34 cellular contexts compared by ENCODE assay signal in the genomic region with DNA sequence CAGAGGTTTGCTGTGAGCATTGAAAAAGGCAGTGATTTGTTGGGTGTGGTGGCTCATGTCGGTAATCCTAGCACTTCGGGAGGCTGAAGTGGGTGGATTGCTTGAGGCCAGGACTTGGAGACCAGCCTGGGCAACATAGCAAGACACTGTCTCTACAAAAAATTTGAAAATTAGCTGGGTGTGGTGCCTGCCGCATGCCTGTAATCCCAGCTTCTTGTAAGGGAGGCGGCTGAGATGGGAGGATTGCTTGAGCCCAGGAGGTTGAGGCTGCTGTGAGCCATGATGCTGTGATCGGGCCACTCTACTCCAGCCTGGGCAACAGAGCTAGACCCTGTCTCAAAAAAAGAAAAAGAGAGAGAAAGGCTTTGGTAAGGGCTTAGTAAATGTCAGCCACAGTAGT. TPM values are rescaled to one million over a fixed set of nuclear protein-coding genes. Genes with fewer than 3 reads are reported as not detected.
"Had no signal": no experiment of that assay in that cellular context is flagged by ENCODE, and none has a peak within 500 bp of the region (broad histone marks: within the 10 kb centered on the region; RNA-seq: fewer than 3 reads in every experiment).

No MANE protein-coding gene starts in this region.

- H3K27ac Mint-ChIP-seq: activated CD4-positive, alpha-beta memory T cell treated with anti-CD3 and anti-CD28 coated beads for 36 hours; activated CD4-positive, alpha-beta T cell treated with anti-CD3 and anti-CD28 coated beads for 36 hours; activated CD4-positive, alpha-beta T cell treated with anti-CD3 and anti-CD28 coated beads, Interleukin-2, amount 10 ng/mL, durations not matched to agents 24 days and 14 days; activated naive CD8-positive, alpha-beta T cell treated with anti-CD3 and anti-CD28 coated beads for 36 hours; activated naive CD8-positive, alpha-beta T cell treated with anti-CD3 and anti-CD28 coated beads, Interleukin-2, amount 50 U/mL, for 24 hours; activated T-cell treated with anti-CD3 and anti-CD28 coated beads, Interleukin-2, amount 50 U/mL, for 24 hours; activated T-cell treated with anti-CD3 and anti-CD28 coated beads, Interleukin-2, amount 50 U/mL, for 72 hours; effector memory CD8-positive, alpha-beta T cell; T-helper 17 cell; T-helper 2 cell treated with Interferon-gamma antibody and Interleukin-4, amounts not matched to agents 5 μg/mL and 100 μg/mL, for 36 hours had no signal

- H3K4me3 Mint-ChIP-seq: activated CD4-positive, alpha-beta memory T cell treated with anti-CD3 and anti-CD28 coated beads for 36 hours; activated CD4-positive, alpha-beta T cell treated with anti-CD3 and anti-CD28 coated beads for 36 hours; activated CD4-positive, alpha-beta T cell treated with anti-CD3 and anti-CD28 coated beads, Interleukin-2, amount 10 ng/mL, durations not matched to agents 24 days and 14 days; activated naive CD8-positive, alpha-beta T cell treated with anti-CD3 and anti-CD28 coated beads for 36 hours; activated naive CD8-positive, alpha-beta T cell treated with anti-CD3 and anti-CD28 coated beads, Interleukin-2, amount 50 U/mL, for 24 hours; activated T-cell treated with anti-CD3 and anti-CD28 coated beads, Interleukin-2, amount 50 U/mL, for 24 hours; activated T-cell treated with anti-CD3 and anti-CD28 coated beads, Interleukin-2, amount 50 U/mL, for 72 hours; effector memory CD8-positive, alpha-beta T cell; T-helper 17 cell; T-helper 2 cell treated with Interferon-gamma antibody and Interleukin-4, amounts not matched to agents 5 μg/mL and 100 μg/mL, for 36 hours had no signal

- H3K27me3 Mint-ChIP-seq: activated CD4-positive, alpha-beta memory T cell treated with anti-CD3 and anti-CD28 coated beads for 36 hours; activated CD4-positive, alpha-beta T cell treated with anti-CD3 and anti-CD28 coated beads for 36 hours; activated CD4-positive, alpha-beta T cell treated with anti-CD3 and anti-CD28 coated beads, Interleukin-2, amount 10 ng/mL, durations not matched to agents 24 days and 14 days; activated naive CD8-positive, alpha-beta T cell treated with anti-CD3 and anti-CD28 coated beads for 36 hours; activated naive CD8-positive, alpha-beta T cell treated with anti-CD3 and anti-CD28 coated beads, Interleukin-2, amount 50 U/mL, for 24 hours; activated T-cell treated with anti-CD3 and anti-CD28 coated beads, Interleukin-2, amount 50 U/mL, for 24 hours; effector memory CD8-positive, alpha-beta T cell; T-helper 17 cell had no signal

- DNase-seq: activated CD4-positive, alpha-beta T cell treated with anti-CD3 and anti-CD28 coated beads for 36 hours; activated CD4-positive, CD25-positive, alpha-beta regulatory T cell; activated CD4-positive, CD25-positive, alpha-beta regulatory T cell treated with anti-CD3 and anti-CD28 coated beads, Interleukin-2, amount 50 U/mL, for 72 hours; activated CD8-positive, alpha-beta memory T cell treated with anti-CD3 and anti-CD28 coated beads, Interleukin-2, amount 50 U/mL, for 48 hours; activated gamma-delta T cell; activated naive CD4-positive, alpha-beta T cell; activated naive CD4-positive, alpha-beta T cell treated with anti-CD3 and anti-CD28 coated beads, Interleukin-2, amount 50 U/mL, for 16 hours; activated naive CD8-positive, alpha-beta T cell treated with anti-CD3 and anti-CD28 coated beads for 36 hours; activated naive CD8-positive, alpha-beta T cell treated with anti-CD3 and anti-CD28 coated beads, Interleukin-2, amount 50 U/mL, for 24 hours; activated T-cell treated with anti-CD3 and anti-CD28 coated beads for 4 hours; activated T-cell treated with anti-CD3 and anti-CD28 coated beads, Interleukin-2, amount 50 U/mL, for 24 hours; aorta; cortex of kidney; dermis blood vessel endothelial cell; effector CD4-positive, alpha-beta T cell; foreskin melanocyte; T-helper 1 cell; T-helper 17 cell had no signal

- H3K27me3 ChIP-seq: adrenal gland, body of pancreas, gastroesophageal sphincter had no signal

- H3K4me3 ChIP-seq: adrenal gland, body of pancreas, esophagus muscularis mucosa, gastroesophageal sphincter, heart right ventricle had no signal

- H3K27ac ChIP-seq: adrenal gland, body of pancreas, esophagus muscularis mucosa, gastroesophageal sphincter, heart right ventricle had no signal

- H3K9me3 Mint-ChIP-seq: activated CD4-positive, alpha-beta memory T cell treated with anti-CD3 and anti-CD28 coated beads for 36 hours; activated CD4-positive, alpha-beta T cell treated with anti-CD3 and anti-CD28 coated beads, Interleukin-2, amount 10 ng/mL, durations not matched to agents 24 days and 14 days; activated naive CD8-positive, alpha-beta T cell treated with anti-CD3 and anti-CD28 coated beads for 36 hours; activated naive CD8-positive, alpha-beta T cell treated with anti-CD3 and anti-CD28 coated beads, Interleukin-2, amount 50 U/mL, for 24 hours; activated T-cell treated with anti-CD3 and anti-CD28 coated beads, Interleukin-2, amount 50 U/mL, for 24 hours; activated T-cell treated with anti-CD3 and anti-CD28 coated beads, Interleukin-2, amount 50 U/mL, for 72 hours; effector memory CD8-positive, alpha-beta T cell; T-helper 2 cell treated with Interferon-gamma antibody and Interleukin-4, amounts not matched to agents 5 μg/mL and 100 μg/mL, for 36 hours had no signal

- H3K4me1 ChIP-seq: adrenal gland, body of pancreas, esophagus muscularis mucosa, gastroesophageal sphincter, heart right ventricle had no signal

- FAIRE-seq: colon had no signal

- H3K36me3 ChIP-seq: adrenal gland, esophagus muscularis mucosa, gastroesophageal sphincter, heart right ventricle, WERI-Rb-1 had no signal

- H3K4me1 Mint-ChIP-seq: activated CD4-positive, alpha-beta T cell treated with anti-CD3 and anti-CD28 coated beads for 36 hours; activated CD4-positive, alpha-beta T cell treated with anti-CD3 and anti-CD28 coated beads, Interleukin-2, amount 10 ng/mL, durations not matched to agents 24 days and 14 days; activated naive CD8-positive, alpha-beta T cell treated with anti-CD3 and anti-CD28 coated beads for 36 hours; activated naive CD8-positive, alpha-beta T cell treated with anti-CD3 and anti-CD28 coated beads, Interleukin-2, amount 50 U/mL, for 24 hours; T-helper 17 cell had no signal

- H3K9me3 ChIP-seq: adrenal gland, body of pancreas, esophagus muscularis mucosa, gastroesophageal sphincter, heart right ventricle had no signal

- H3K36me3 Mint-ChIP-seq: activated CD4-positive, alpha-beta memory T cell treated with anti-CD3 and anti-CD28 coated beads for 36 hours; activated naive CD8-positive, alpha-beta T cell treated with anti-CD3 and anti-CD28 coated beads for 36 hours had no signal

RNA-seq across cellular contexts. Expression of gene TNFRSF17, which starts 16.2 kb away (rescaled TPM):
- total RNA-seq: activated CD4-positive, alpha-beta memory T cell treated with anti-CD3 and anti-CD28 coated beads for 36 hours; activated CD4-positive, alpha-beta T cell treated with anti-CD3 and anti-CD28 coated beads for 36 hours; activated CD4-positive, alpha-beta T cell treated with anti-CD3 and anti-CD28 coated beads, Interleukin-2, amount 10 ng/mL, durations not matched to agents 24 days and 14 days; activated naive CD8-positive, alpha-beta T cell treated with anti-CD3 and anti-CD28 coated beads for 36 hours; activated T-cell treated with anti-CD3 and anti-CD28 coated beads, Interleukin-2, amount 50 U/mL, for 72 hours; adrenal gland; aorta; body of pancreas; chondrocyte; dermis blood vessel endothelial cell; esophagus muscularis mucosa; fibroblast of lung; fibroblast of villous mesenchyme; glomerular endothelial cell; heart right ventricle had no signal
- polyA plus RNA-seq: aorta, fibroblast of lung, heart right ventricle had no signal
